Comparison of ENCODE assay signal across 18 cellular contexts in the genomic region with DNA sequence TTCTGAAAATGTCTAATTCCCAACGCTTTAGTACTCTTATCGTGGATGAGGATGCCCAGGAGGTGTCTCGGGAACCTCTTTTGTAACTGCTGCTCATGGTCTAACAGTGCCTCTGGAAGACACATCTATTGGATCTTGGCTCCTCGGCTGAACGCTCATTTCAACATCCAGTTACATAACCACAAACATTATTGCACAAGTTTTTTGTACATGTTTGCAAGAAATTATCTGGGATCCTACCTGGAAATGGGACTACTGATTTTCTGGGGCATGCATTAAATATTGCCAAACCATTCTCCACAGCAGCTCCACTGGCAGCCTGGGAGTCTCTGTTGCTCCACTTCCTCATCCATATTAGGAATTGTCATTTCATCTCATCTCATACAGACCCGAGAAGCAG.
DNase-seq lines count a peak whose midpoint lies in the region; ATAC-seq and TF ChIP-seq lines count a peak whose summit lies in the region.
"Had no signal": no experiment of that assay in that cellular context is flagged by ENCODE, and none has a peak within 500 bp of the region (broad histone marks: within the 10 kb centered on the region; RNA-seq: fewer than 3 reads in every experiment).

No MANE protein-coding gene starts in this region.

- H3K36me3 Mint-ChIP-seq in stimulated activated naive CD8-positive, alpha-beta T cell treated with anti-CD3 and anti-CD28 coated beads, Interleukin-15, Interleukin-2, amounts not matched to agents 100 ng/mL and 50 ng/mL, for 24 hours (ENCODE audit: low read depth): no peaks in the 10 kb centered on the region
- no peaks in the 10 kb centered on the region; the same call in 1 of the 2 replicates for H3K36me3 Mint-ChIP-seq in WTC11
- H3K36me3 Mint-ChIP-seq: IgD-negative memory B cell had no signal

- no peak for DNase-seq in stimulated activated naive CD8-positive, alpha-beta T cell treated with anti-CD3 and anti-CD28 coated beads, Interleukin-15, amount 100 ng/mL, for 72 hours
- DNase-seq in WTC11 (ENCODE audit: low spot score): no peak
- peak; percentile 67 for DNase-seq in left lobe of liver (ENCODE audit: low spot score)
- DNase-seq in GOT3 (lab: John Stamatoyannopoulos, UW): no peak
- no peak for DNase-seq in T-helper 9 cell
- DNase-seq in NCI-H1092 (lab: John Stamatoyannopoulos, UW): no peak
- DNase-seq: activated CD4-positive, alpha-beta T cell treated with anti-CD3 and anti-CD28 coated beads, Interleukin-2, amount 10 ng/mL, durations not matched to agents 24 days and 14 days; activated CD8-positive, alpha-beta memory T cell treated with anti-CD3 and anti-CD28 coated beads, Interleukin-2, amount 50 U/mL, for 48 hours; activated gamma-delta T cell treated with Interleukin-2 at 50 U/mL for 16 hours; amygdala; cerebellar nuclear complex; effector CD8-positive, alpha-beta T cell; NCI-H1417; stomach had no signal

- H3K4me3 Mint-ChIP-seq in stimulated activated naive CD8-positive, alpha-beta T cell treated with anti-CD3 and anti-CD28 coated beads, Interleukin-15, Interleukin-2, amounts not matched to agents 100 ng/mL and 50 ng/mL, for 24 hours: peak overlapping the region; percentile 41
- no peak overlapping the region for H3K4me3 Mint-ChIP-seq in stimulated activated naive CD8-positive, alpha-beta T cell treated with anti-CD3 and anti-CD28 coated beads, Interleukin-15, amount 100 ng/mL, for 72 hours
- no peak overlapping the region for H3K4me3 Mint-ChIP-seq in WTC11

- TF ChIP-seq CTCF in WTC11 (IDR thresholded peaks at IDR 0.05): no peak

- POLR2A ChIA-PET in WTC11 (lab: Charles Lee): no interaction called here

- no peaks in the 10 kb centered on the region for H3K9me3 Mint-ChIP-seq in stimulated activated naive CD8-positive, alpha-beta T cell treated with anti-CD3 and anti-CD28 coated beads, Interleukin-15, Interleukin-2, amounts not matched to agents 100 ng/mL and 50 ng/mL, for 24 hours
- peaks cover 0 to under 1% of the 10 kb centered on the region in 2 donors for H3K9me3 Mint-ChIP-seq in stimulated activated naive CD8-positive, alpha-beta T cell treated with anti-CD3 and anti-CD28 coated beads, Interleukin-15, amount 100 ng/mL, for 72 hours
- no peaks in the 10 kb centered on the region for H3K9me3 Mint-ChIP-seq in WTC11
- H3K9me3 Mint-ChIP-seq: GM23338 had no signal

- H3K27me3 Mint-ChIP-seq in stimulated activated naive CD8-positive, alpha-beta T cell treated with anti-CD3 and anti-CD28 coated beads, Interleukin-15, Interleukin-2, amounts not matched to agents 100 ng/mL and 50 ng/mL, for 24 hours: peaks cover 13% of the 10 kb centered on the region
- H3K27me3 Mint-ChIP-seq in stimulated activated naive CD8-positive, alpha-beta T cell treated with anti-CD3 and anti-CD28 coated beads, Interleukin-15, amount 100 ng/mL, for 72 hours: peaks cover 33% of the 10 kb centered on the region
- H3K27me3 Mint-ChIP-seq in WTC11 (ENCODE audit: low read depth): peaks cover 10% of the 10 kb centered on the region

- no peak for ATAC-seq in stimulated activated naive CD8-positive, alpha-beta T cell treated with anti-CD3 and anti-CD28 coated beads, Interleukin-15, amount 100 ng/mL, for 72 hours
- ATAC-seq in WTC11 (no peak), left lobe of liver (peak; percentile 38), HG02763 (IDR thresholded peaks at IDR 0.05; ENCODE audit: unreplicated experiment) (no peak)

- peaks cover 13% of the 10 kb centered on the region for H3K4me1 Mint-ChIP-seq in stimulated activated naive CD8-positive, alpha-beta T cell treated with anti-CD3 and anti-CD28 coated beads, Interleukin-15, Interleukin-2, amounts not matched to agents 100 ng/mL and 50 ng/mL, for 24 hours (ENCODE audit: low read depth)
- peaks cover 13% of the 10 kb centered on the region for H3K4me1 Mint-ChIP-seq in stimulated activated naive CD8-positive, alpha-beta T cell treated with anti-CD3 and anti-CD28 coated beads, Interleukin-15, amount 100 ng/mL, for 72 hours
- peaks cover 11% of the 10 kb centered on the region for H3K4me1 Mint-ChIP-seq in WTC11

- no peak overlapping the region for H3K27ac Mint-ChIP-seq in stimulated activated naive CD8-positive, alpha-beta T cell treated with anti-CD3 and anti-CD28 coated beads, Interleukin-15, Interleukin-2, amounts not matched to agents 100 ng/mL and 50 ng/mL, for 24 hours
- H3K27ac Mint-ChIP-seq in stimulated activated naive CD8-positive, alpha-beta T cell treated with anti-CD3 and anti-CD28 coated beads, Interleukin-15, amount 100 ng/mL, for 72 hours: no peak overlapping the region
- no peak overlapping the region for H3K27ac Mint-ChIP-seq in WTC11
- H3K27ac Mint-ChIP-seq: activated CD4-positive, alpha-beta T cell treated with anti-CD3 and anti-CD28 coated beads, Interleukin-2, amount 10 ng/mL, durations not matched to agents 24 days and 14 days; GM23338; IgD-negative memory B cell had no signal

- CTCF ChIA-PET in WTC11 (lab: Charles Lee): interaction anchor here (0.7 to 2.6 kb wide), 11 partner anchors 11 to 260 kb away, joined by 3 to 10 read pairs (median 4); no protein-coding TSS in a partner anchor

TF ChIP-seq in WTC11, 78 proteins besides CTCF, POLR2A, EP300 and RAD21:
- no peak for TF ChIP-seq MXD4 (CRISPR knock-in tag; IDR thresholded peaks at IDR 0.05; ENCODE audit: borderline replicate concordance)
- TF ChIP-seq E2F5 (CRISPR knock-in tag; IDR thresholded peaks at IDR 0.05): no peak
- peak; percentile 37; the same call in 1 of the 2 replicates for TF ChIP-seq GABPB1 (CRISPR knock-in tag; IDR thresholded peaks at IDR 0.05)
TF ChIP-seq in WTC11: peak in this region for 1.
